In genomic region chr1:223479718-223480425, GRCh38 we compare ENCODE assay signal across 1 cellular context.
TF ChIP-seq lines count a peak whose summit lies in the region.

No MANE protein-coding gene starts in this region.

TF ChIP-seq in GM23338, 12 proteins besides CTCF, POLR2A, EP300 and RAD21 (continued from another document):
- no peak for TF ChIP-seq ZNF462 (CRISPR knock-in tag; IDR thresholded peaks at IDR 0.05)
